20 cellular contexts compared by ENCODE assay signal in the genomic region with DNA sequence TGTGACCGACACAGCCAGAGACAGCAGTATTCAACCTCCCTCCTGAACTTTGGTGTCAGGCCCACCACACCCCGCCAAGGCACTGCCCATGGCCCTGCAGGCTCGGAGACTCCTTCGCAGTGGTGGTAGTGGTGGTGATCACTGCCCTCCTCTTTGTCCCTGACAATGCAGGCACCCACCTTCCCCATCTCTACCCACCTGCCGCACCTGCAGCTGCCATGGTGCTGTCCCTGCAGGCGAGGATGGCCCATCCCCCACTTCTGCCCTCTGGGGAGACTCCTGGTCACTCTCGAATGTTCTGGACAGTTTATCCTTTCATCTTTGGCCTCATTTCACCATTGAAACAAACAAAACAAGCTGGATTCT. TPM values are rescaled to one million over a fixed set of nuclear protein-coding genes. Genes with fewer than 3 reads are reported as not detected.
DNase-seq lines count a peak whose midpoint lies in the region; ATAC-seq, FAIRE-seq and TF ChIP-seq lines count a peak whose summit lies in the region.
"Had no signal": no experiment of that assay in that cellular context is flagged by ENCODE, and none has a peak within 500 bp of the region (broad histone marks: within the 10 kb centered on the region; RNA-seq: fewer than 3 reads in every experiment).

No MANE protein-coding gene starts in this region.

- H3K79me2 ChIP-seq in GM23338 (replicated peaks; ENCODE audit: insufficient read depth): no peaks in the 10 kb centered on the region
- no peaks in the 10 kb centered on the region for H3K79me2 ChIP-seq in K562 (ENCODE audit: control insufficient read depth, insufficient read depth, low read length)

- H3K27me3 Mint-ChIP-seq in GM23338 (ENCODE audit: insufficient read depth, low read depth, poor library complexity): peaks cover 17% of the 10 kb centered on the region
- H3K27me3 Mint-ChIP-seq in neural crest cell (ENCODE audit: low read depth): no peaks in the 10 kb centered on the region

- H3K4me3 ChIP-seq in GM23338 (no peak overlapping the region), K562 (no peak overlapping the region), stomach (no peak overlapping the region)

- POLR2A ChIA-PET in K562 (lab: Yijun Ruan, JAX): interaction anchor here (0.7 to 1.0 kb wide), 3 partner anchors 8 to 383 kb away, joined by 3 to 4 read pairs (median 4); a partner anchor contains a TSS

- BruUV-seq in K562 (replicated peaks; lab: Mats Ljungman, UMichigan): no TSS peak

- WGBS in K562 (ENCODE audit: insufficient coverage, low coverage, missing lambda C conversion rate): 76% methylated on average over 7 of the region's 7 CpGs
- 81 to 91% (median 86%) methylated on average over 7 of the region's 7 CpGs for WGBS in stomach, 5 donors

- TF ChIP-seq CTCF in GM23338 (conservative IDR thresholded peaks at IDR 0.05; ENCODE audit: low read depth in 2 of 2) (no peak), K562 (IDR thresholded peaks at IDR 0.05 in 2 of 3, conservative IDR thresholded peaks at IDR 0.05 in 1 of 3; ENCODE audit: insufficient read depth in 2 of 3, low read depth in 1 of 3, low read length in 3 of 3) (no peak), neural crest cell (conservative IDR thresholded peaks at IDR 0.05) (no peak), stomach (IDR thresholded peaks at IDR 0.05) (no peak)

- no peak overlapping the region for H3K27ac ChIP-seq in GM23338 (ENCODE audit: low read depth)
- H3K27ac ChIP-seq in K562 (ENCODE audit: extremely low read depth, low read depth, low read length): no peak overlapping the region; the same call in 2 of the 3 replicates
- no peak overlapping the region for H3K27ac ChIP-seq in stomach
- H3K27ac ChIP-seq: C4-2B had no signal

- no peak for FAIRE-seq in K562 (lab: Jason Lieb, UNC)
- FAIRE-seq: G401.6, GM12892, H1 had no signal

- intact Hi-C loops in K562 (cut with micrococcal nuclease) (no loop called here), stomach (cut with DNase I; ENCODE audit: low total_unique reads) (no loop called here)

- H3K36me3 ChIP-seq in GM23338 (ENCODE audit: insufficient read depth) (no peaks in the 10 kb centered on the region), K562 (ENCODE audit: control insufficient read depth, insufficient read depth, low read length) (no peaks in the 10 kb centered on the region), stomach (no peaks in the 10 kb centered on the region)

- H4K20me1 ChIP-seq in GM23338 (replicated peaks; ENCODE audit: insufficient read depth) (no peaks in the 10 kb centered on the region), K562 (replicated peaks; ENCODE audit: control insufficient read depth, insufficient read depth, low read length) (no peaks in the 10 kb centered on the region)

- H3K27ac Mint-ChIP-seq in GM23338 (peak overlapping the region; percentile 17; the same call in 1 of the 2 replicates), neural crest cell (ENCODE audit: unreplicated experiment) (peak overlapping the region; percentile 81)
- H3K27ac Mint-ChIP-seq: CD4-positive, CD25-positive, alpha-beta regulatory T cell had no signal

- CTCF ChIA-PET in K562 (lab: Yijun Ruan, JAX; ENCODE audit: low intra/inter-chr PET ratio): no interaction called here

- no peak for TF ChIP-seq RAD21 in K562 (CRISPR knock-in tag; conservative IDR thresholded peaks at IDR 0.05 in 1 of 2, IDR thresholded peaks at IDR 0.05 in 1 of 2)

- H3K9ac ChIP-seq in K562 (ENCODE audit: insufficient read depth in 1 of 2, low read depth in 2 of 2, low read length in 2 of 2): peak overlapping the region in 1 of 2 experiments; percentile 28; a peak in 1 of 4 replicates

- TF ChIP-seq POLR2A in K562 (conservative IDR thresholded peaks at IDR 0.05) (no peak), stomach (IDR thresholded peaks at IDR 0.05) (no peak)

- H3K4me2 ChIP-seq in GM23338 (no peak overlapping the region), K562 (ENCODE audit: insufficient read depth, low read length) (no peak overlapping the region)

- H3K27me3 ChIP-seq in GM23338 (ENCODE audit: insufficient read depth): no peaks in the 10 kb centered on the region
- no peaks in the 10 kb centered on the region for H3K27me3 ChIP-seq in K562 (ENCODE audit: control insufficient read depth in 2 of 2, insufficient read depth in 2 of 2, low read length in 2 of 2)
- H3K27me3 ChIP-seq in stomach: no peaks in the 10 kb centered on the region

- H2AFZ ChIP-seq in GM23338: no peak overlapping the region
- H2AFZ ChIP-seq in K562 (ENCODE audit: low read depth, low read length): 0 out of 2 replicates have a peak overlapping the region, but pooled peaks have one; percentile 14

- no peaks in the 10 kb centered on the region for H3K9me3 ChIP-seq in K562 (replicated peaks; ENCODE audit: control insufficient read depth, insufficient read depth, low read depth, low read length)
- no peaks in the 10 kb centered on the region for H3K9me3 ChIP-seq in stomach

- peaks cover 7% of the 10 kb centered on the region; the same call in 2 of the 3 replicates for H3K4me1 Mint-ChIP-seq in GM23338
- peaks cover 19% of the 10 kb centered on the region for H3K4me1 Mint-ChIP-seq in neural crest cell

- DNase-seq in GM23338 (ENCODE audit: low spot score) (no peak), K562 (ENCODE audit: extremely low read depth in 1 of 4, low spot score in 3 of 4) (no peak), neural crest cell (ENCODE audit: low read depth, low spot score) (no peak), stomach (peak; percentile 3), C1 segment of cervical spinal cord (lab: John Stamatoyannopoulos, UW) (no peak)
- DNase-seq: Calu3; CD4-positive, CD25-positive, alpha-beta regulatory T cell; CD8-positive, alpha-beta memory T cell; DMS153; DND-41; H7; HCEC 1CT had no signal

- no peak for ATAC-seq in GM23338
- no peak for ATAC-seq in K562
- no peak for ATAC-seq in HG02852 (IDR thresholded peaks at IDR 0.05; ENCODE audit: unreplicated experiment)

- peaks cover 2% of the 10 kb centered on the region; the same call in 1 of the 2 replicates for H3K9me2 ChIP-seq in GM23338 (ENCODE audit: insufficient read depth)

- H3K9me3 Mint-ChIP-seq in GM23338 (no peaks in the 10 kb centered on the region; the same call in 2 of the 3 replicates), neural crest cell (peaks cover 3% of the 10 kb centered on the region)
- H3K9me3 Mint-ChIP-seq: CD4-positive, CD25-positive, alpha-beta regulatory T cell; CD8-positive, alpha-beta memory T cell had no signal

- H3K36me3 Mint-ChIP-seq in GM23338 (ENCODE audit: low read depth): no peaks in the 10 kb centered on the region; the same call in 2 of the 3 replicates
- no peaks in the 10 kb centered on the region for H3K36me3 Mint-ChIP-seq in neural crest cell (ENCODE audit: low read depth)
- H3K36me3 Mint-ChIP-seq: CD8-positive, alpha-beta memory T cell had no signal

- in situ Hi-C loops in K562 (cut with MboI): no loop called here

- no peak overlapping the region for H3K4me3 Mint-ChIP-seq in GM23338
- H3K4me3 Mint-ChIP-seq in neural crest cell: no peak overlapping the region
- H3K4me3 Mint-ChIP-seq: CD4-positive, CD25-positive, alpha-beta regulatory T cell; CD8-positive, alpha-beta memory T cell had no signal

- H3F3A ChIP-seq in GM23338 (replicated peaks; ENCODE audit: low read depth): no peaks in the 10 kb centered on the region

- H3K9me1 ChIP-seq in K562 (ENCODE audit: control insufficient read depth, insufficient read depth, low read length): no peaks in the 10 kb centered on the region

- TF ChIP-seq EP300 in K562 (IDR thresholded peaks at IDR 0.05; ENCODE audit: low read length) (no peak), stomach (IDR thresholded peaks at IDR 0.05) (no peak)

- H3K4me1 ChIP-seq in GM23338 (ENCODE audit: insufficient read depth) (no peaks in the 10 kb centered on the region), K562 (replicated peaks in 1 of 2; ENCODE audit: control insufficient read depth in 2 of 2, insufficient read depth in 2 of 2, low read length in 2 of 2) (peaks cover 50 to 51% of the 10 kb centered on the region in 2 experiments), stomach (peaks cover 0 to 6% (median 5%) of the 10 kb centered on the region in 4 donors)

RNA-seq across cellular contexts. Expression of a gene that starts 4.4 kb away (rescaled TPM):
- not detected in 2 replicates for total RNA-seq in GM23338 (2014; rRNA removed; shearing (Covaris generic))
- not detected in 2 replicates for polyA plus RNA-seq in GM23338 (2016; fragmentation: Nextera tagmentation; extraction: Ambion mirVana)
- not detected in 2 replicates for total RNA-seq in K562 (2011; cell fraction: chromatin; rRNA removed; ENCODE audit: low replicate concordance)
- total RNA-seq in K562 (2011; cell fraction: nucleolus; rRNA removed): not detected in 2 replicates
- not detected in 2 replicates for total RNA-seq in K562 (2011; cell fraction: nucleoplasm; rRNA removed)
- total RNA-seq in K562 (2014; rRNA removed): not detected in 2 replicates
- not detected in 2 replicates for total RNA-seq in K562 (2014; rRNA removed; fragmentation: Illumina TruSeq; extraction: Trizol)
- not detected in 2 replicates for total RNA-seq in K562 (2015; rRNA removed; fragmentation: Illumina TruSeq; extraction: Trizol)
- total RNA-seq in K562 (2021): not detected in 2 replicates
- polyA plus RNA-seq in K562 (2011; rRNA removed): not detected in 2 replicates
- polyA plus RNA-seq in K562 (2011; cell fraction: cytosol; rRNA removed): 0.49 TPM in 1 of 2 replicates, not detected in the other
- not detected in 2 replicates for polyA plus RNA-seq in K562 (2011; cell fraction: nucleus; rRNA removed)
- polyA plus RNA-seq in K562 (2012): not detected in 2 replicates
- not detected in 2 replicates for polyA plus RNA-seq in K562 (2014; fragmentation: Illumina TruSeq; extraction: Trizol)
- under 1 TPM; 0.22 to 0.62 TPM for polyA plus RNA-seq in K562 (2014; fragmentation: Nextera tagmentation; extraction: Ambion mirVana)
- not detected in 2 replicates for polyA plus RNA-seq in K562 (2014; rRNA removed)
- not detected in 2 replicates for polyA minus RNA-seq in K562 (2011; rRNA and poly(A)+ RNA removed)
- polyA minus RNA-seq in K562 (2011; cell fraction: cytosol; rRNA and poly(A)+ RNA removed): not detected in 2 replicates
- polyA minus RNA-seq in K562 (2011; cell fraction: nucleus; rRNA and poly(A)+ RNA removed): not detected in 2 replicates
- total RNA-seq in neural crest cell: not detected in 2 replicates
- total RNA-seq in stomach: not detected
- not detected for polyA plus RNA-seq in stomach
- total RNA-seq: A172, A673, Calu3, H1, H7 had no signal
- polyA plus RNA-seq: BJ; CD8-positive, alpha-beta memory T cell; H1 had no signal

RNA-seq across cellular contexts. Expression of a gene that starts 11.5 kb away (rescaled TPM):
- not detected in 2 replicates for total RNA-seq in GM23338 (2014; rRNA removed; shearing (Covaris generic))
- not detected in 2 replicates for polyA plus RNA-seq in GM23338 (2016; fragmentation: Nextera tagmentation; extraction: Ambion mirVana)
- total RNA-seq in K562 (2011; cell fraction: chromatin; rRNA removed; ENCODE audit: low replicate concordance): not detected in 2 replicates
- not detected in 2 replicates for total RNA-seq in K562 (2011; cell fraction: nucleolus; rRNA removed)
- not detected in 2 replicates for total RNA-seq in K562 (2011; cell fraction: nucleoplasm; rRNA removed)
- not detected in 2 replicates for total RNA-seq in K562 (2014; rRNA removed)
- total RNA-seq in K562 (2014; rRNA removed; fragmentation: Illumina TruSeq; extraction: Trizol): not detected in 2 replicates
- not detected in 2 replicates for total RNA-seq in K562 (2015; rRNA removed; fragmentation: Illumina TruSeq; extraction: Trizol)
- total RNA-seq in K562 (2021): not detected in 2 replicates
- 0.04 TPM in 1 of 2 replicates, not detected in the other for polyA plus RNA-seq in K562 (2011; rRNA removed)
- not detected in 2 replicates for polyA plus RNA-seq in K562 (2011; cell fraction: cytosol; rRNA removed)
- polyA plus RNA-seq in K562 (2011; cell fraction: nucleus; rRNA removed): not detected in 2 replicates
- 0.10 TPM in 1 of 2 replicates, not detected in the other for polyA plus RNA-seq in K562 (2012)
- polyA plus RNA-seq in K562 (2014; fragmentation: Illumina TruSeq; extraction: Trizol): not detected in 2 replicates
- polyA plus RNA-seq in K562 (2014; fragmentation: Nextera tagmentation; extraction: Ambion mirVana): not detected
- polyA plus RNA-seq in K562 (2014; rRNA removed): not detected in 2 replicates
- not detected in 2 replicates for polyA minus RNA-seq in K562 (2011; rRNA and poly(A)+ RNA removed)
- not detected in 2 replicates for polyA minus RNA-seq in K562 (2011; cell fraction: cytosol; rRNA and poly(A)+ RNA removed)
- polyA minus RNA-seq in K562 (2011; cell fraction: nucleus; rRNA and poly(A)+ RNA removed): not detected in 2 replicates
- not detected in 2 replicates for total RNA-seq in neural crest cell
- total RNA-seq in stomach: under 1 TPM in 1 of 5 donors, not detected in 4; 0.55 TPM
- polyA plus RNA-seq in stomach: not detected
- total RNA-seq: A172, A673, Calu3, H1, H7 had no signal
- polyA plus RNA-seq: BJ; CD4-positive, CD25-positive, alpha-beta regulatory T cell; CD8-positive, alpha-beta memory T cell; H1 had no signal
